In genomic region chr12:55715833-55716581, GRCh38 we compare ENCODE assay signal across 8 cellular contexts. TPM values are rescaled to one million over a fixed set of nuclear protein-coding genes. Genes with fewer than 3 reads are reported as not detected.
A peak's percentile ranks its signal among the peaks of the same experiment; 100 is the strongest.
DNase-seq lines count a peak whose midpoint lies in the region; ATAC-seq and TF ChIP-seq lines count a peak whose summit lies in the region.

TSS of gene BLOC1S1 (plus strand) at chr12:55716046. CDS start at chr12:55716052, 6 bp downstream.

- POLR2A ChIA-PET in SK-N-SH (lab: Yijun Ruan, JAX): interaction anchor here (1.5 to 1.6 kb wide), 3 partner anchors 9 to 16 kb away, joined by 3 to 8 read pairs (median 6); partner anchors contain the start of genes CD63 and ITGA7

- H3K27ac ChIP-seq in SK-N-SH (ENCODE audit: low read depth in 2 of 2, low read length in 1 of 2) (peak within 1 kb of the TSS; percentile 87 to 92), suprapubic skin (peak within 1 kb of the TSS; percentile 96)

- no peak for TF ChIP-seq POLR2A in suprapubic skin (IDR thresholded peaks at IDR 0.05)

- H3K79me2 ChIP-seq in SK-N-SH (ENCODE audit: insufficient read depth): peaks cover 13% of the 10 kb centered on the region; the same call in 1 of the 2 replicates

- peaks cover 29% of the 10 kb centered on the region in 2 experiments for H3K4me1 ChIP-seq in SK-N-SH (ENCODE audit: control insufficient read depth in 1 of 2, insufficient read depth in 2 of 2, low read depth in 1 of 2, low read length in 1 of 2)
- H3K4me1 ChIP-seq in suprapubic skin: peaks cover 71% of the 10 kb centered on the region

- H3K36me3 ChIP-seq in SK-N-SH (replicated peaks in 1 of 2; ENCODE audit: control insufficient read depth in 1 of 2, insufficient read depth in 2 of 2, low read length in 1 of 2): peaks cover 0 to 3% of the 10 kb centered on the region in 2 experiments
- peaks cover 3% of the 10 kb centered on the region for H3K36me3 ChIP-seq in suprapubic skin

- H3K4me2 ChIP-seq in SK-N-SH: peak within 1 kb of the TSS; percentile 89

- TF ChIP-seq EP300 in SK-N-SH (IDR thresholded peaks at IDR 0.05; ENCODE audit: borderline replicate concordance in 1 of 2, low read depth in 1 of 2, low read length in 1 of 2): peak in 1 of 2 experiments; percentile 56; a peak in 1 of 4 replicates
- no peak for TF ChIP-seq EP300 in suprapubic skin (IDR thresholded peaks at IDR 0.05)

- H3K27me3 ChIP-seq in SK-N-SH (ENCODE audit: insufficient read depth): no peaks in the 10 kb centered on the region
- no peaks in the 10 kb centered on the region for H3K27me3 ChIP-seq in suprapubic skin

- H2AFZ ChIP-seq in SK-N-SH (ENCODE audit: low read depth): peak within 1 kb of the TSS; percentile 93

- CTCF ChIA-PET in SK-N-SH (lab: Yijun Ruan, JAX): interaction anchor here (0.8 to 11.2 kb wide), 7 partner anchors 9 to 527 kb away, joined by 3 to 202 read pairs (median 6); no protein-coding TSS in a partner anchor

- H3K9me2 ChIP-seq in SK-N-SH: no peaks in the 10 kb centered on the region

- no peaks in the 10 kb centered on the region for H4K20me1 ChIP-seq in SK-N-SH (ENCODE audit: insufficient read depth)

- peak within 1 kb of the TSS; percentile 86 for H3K9ac ChIP-seq in SK-N-SH

- TF ChIP-seq RAD21 in SK-N-SH (IDR thresholded peaks at IDR 0.05; ENCODE audit: low read length): no peak

- ATAC-seq in HG02588 (IDR thresholded peaks at IDR 0.05; ENCODE audit: unreplicated experiment): peak; percentile 94

- peak within 1 kb of the TSS; percentile 65 for H3K4me3 ChIP-seq in GM08714 (ENCODE audit: low read length)
- H3K4me3 ChIP-seq in SK-N-SH (ENCODE audit: low read depth in 2 of 2, low read length in 1 of 2): peak within 1 kb of the TSS; percentile 67 to 92
- peak within 1 kb of the TSS; percentile 80 for H3K4me3 ChIP-seq in suprapubic skin

- H3F3A ChIP-seq in SK-N-SH (replicated peaks; ENCODE audit: insufficient read depth): peaks cover 22% of the 10 kb centered on the region

- TF ChIP-seq CTCF in SK-N-SH (IDR thresholded peaks at IDR 0.05) (0 out of 2 replicates have a peak, but pooled peaks have one; percentile 9), suprapubic skin (IDR thresholded peaks at IDR 0.05) (peak in 1 of 2 donors; percentile 2)

- WGBS in SK-N-SH (ENCODE audit: low lambda C conversion rate): 2% methylated on average over 23 of the region's 42 CpGs
- WGBS in suprapubic skin: 2% methylated on average over 21 of the region's 42 CpGs

- peak; percentile 86 for DNase-seq in NCI-H1092 (lab: John Stamatoyannopoulos, UW)
- DNase-seq in SK-N-SH: peak; percentile 96
- peak; percentile 94 for DNase-seq in activated naive CD4-positive, alpha-beta T cell treated with anti-CD3 and anti-CD28 coated beads, Interleukin-2, amount 50 U/mL, for 16 hours
- DNase-seq in germinal center (ENCODE audit: low spot score): peak; percentile 94
- DNase-seq in occipital lobe (lab: John Stamatoyannopoulos, UW): peak; percentile 84
- peak; percentile 96 to 97 for DNase-seq in suprapubic skin (ENCODE audit: low spot score in 2 of 2)

- H3K9me3 ChIP-seq in SK-N-SH (no peaks in the 10 kb centered on the region), suprapubic skin (no peaks in the 10 kb centered on the region)

TF ChIP-seq in SK-N-SH, 30 proteins besides CTCF, POLR2A, EP300 and RAD21 (continues in another document):
- TF ChIP-seq RCOR1 (IDR thresholded peaks at IDR 0.05; ENCODE audit: low read length) (peak; percentile 79), FOXJ3 (CRISPR knock-in tag; IDR thresholded peaks at IDR 0.05) (no peak; the same call in 1 of the 2 replicates), PBX3 (IDR thresholded peaks at IDR 0.05) (0 out of 2 replicates have a peak, but pooled peaks have one; percentile 16), TAF1 (IDR thresholded peaks at IDR 0.05; ENCODE audit: borderline replicate concordance, low read depth, low read length) (peak; percentile 60; the same call in 1 of the 2 replicates), MAX (IDR thresholded peaks at IDR 0.05; ENCODE audit: low read depth) (peak; percentile 90), GABPA (IDR thresholded peaks at IDR 0.05; ENCODE audit: low read depth) (peak; percentile 64), EZH2phosphoT487 (IDR thresholded peaks at IDR 0.05; ENCODE audit: borderline replicate concordance, low read depth) (no peak), JUND (IDR thresholded peaks at IDR 0.05) (no peak), USF2 (IDR thresholded peaks at IDR 0.05; ENCODE audit: borderline replicate concordance, low read depth, low read length) (peak; percentile 98), REST (IDR thresholded peaks at IDR 0.05; ENCODE audit: low read depth, low read length) (peak; percentile 54), ELF1 (IDR thresholded peaks at IDR 0.05) (peak; percentile 84), NRF1 (IDR thresholded peaks at IDR 0.05; ENCODE audit: low read depth, low read length) (no peak), USF1 (IDR thresholded peaks at IDR 0.05; ENCODE audit: borderline replicate concordance, low read depth) (peak; percentile 100), CHD2 (IDR thresholded peaks at IDR 0.05; ENCODE audit: low read length, partially characterized antibody) (peak; percentile 87), SMC3 (IDR thresholded peaks at IDR 0.05; ENCODE audit: low read depth, low read length) (no peak), NFIC (IDR thresholded peaks at IDR 0.05; ENCODE audit: borderline replicate concordance) (peak; percentile 54), GATA2 (CRISPR knock-in tag; IDR thresholded peaks at IDR 0.05) (no peak), YY1 (IDR thresholded peaks at IDR 0.05; ENCODE audit: low read depth) (peak; percentile 20; the same call in 1 of the 2 replicates), MEF2A (IDR thresholded peaks at IDR 0.05; ENCODE audit: borderline replicate concordance, low read depth) (no peak), POLR2AphosphoS5 (IDR thresholded peaks at IDR 0.05; ENCODE audit: low read depth, low read length) (peak; percentile 27), RFX5 (IDR thresholded peaks at IDR 0.05; ENCODE audit: low read length) (no peak), FOXM1 (IDR thresholded peaks at IDR 0.05; ENCODE audit: low read depth) (0 out of 2 replicates have a peak, but pooled peaks have one; percentile 52), TCF12 (IDR thresholded peaks at IDR 0.05) (0 out of 2 replicates have a peak, but pooled peaks have one; percentile 26), SIN3A (IDR thresholded peaks at IDR 0.05; ENCODE audit: borderline replicate concordance, low read depth, low read length) (peak; percentile 94)

RNA-seq across cellular contexts. Expression of gene BLOC1S1, which starts in this region (rescaled TPM):
- 277 and 331 TPM in 2 replicates for polyA plus RNA-seq in SK-N-SH (2012; rRNA removed)
- polyA plus RNA-seq in SK-N-SH (2012; cell fraction: cytosol; rRNA removed): 243 and 313 TPM in 2 replicates
- polyA plus RNA-seq in SK-N-SH (2012; cell fraction: nucleus; rRNA removed): 89.7 and 130 TPM in 2 replicates
- total RNA-seq in occipital lobe (46.0 TPM), suprapubic skin (100 to 1,000 TPM in 3 of 4 donors, 10 to 100 TPM in 1; 92.7 to 166 (median 139) TPM)

Comparison
In these comparisons a context has a peak if more than half of its experiments do, and no peak if none do; other contexts are left out.
1. Peak in every context shown above with its lines: DNase-seq, ATAC-seq, H3K4me3 ChIP-seq and H3K27ac ChIP-seq.